Comparison of ENCODE assay signal across 2 cellular contexts in genomic region chr19:37954421-37954874, GRCh38.
TF ChIP-seq lines count a peak whose summit lies in the region.

No MANE protein-coding gene starts in this region.

TF ChIP-seq in WTC11, 78 proteins besides CTCF, POLR2A, EP300 and RAD21:
- TF ChIP-seq, protein P1, sequence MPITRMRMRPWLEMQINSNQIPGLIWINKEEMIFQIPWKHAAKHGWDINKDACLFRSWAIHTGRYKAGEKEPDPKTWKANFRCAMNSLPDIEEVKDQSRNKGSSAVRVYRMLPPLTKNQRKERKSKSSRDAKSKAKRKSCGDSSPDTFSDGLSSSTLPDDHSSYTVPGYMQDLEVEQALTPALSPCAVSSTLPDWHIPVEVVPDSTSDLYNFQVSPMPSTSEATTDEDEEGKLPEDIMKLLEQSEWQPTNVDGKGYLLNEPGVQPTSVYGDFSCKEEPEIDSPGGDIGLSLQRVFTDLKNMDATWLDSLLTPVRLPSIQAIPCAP (CRISPR knock-in tag; IDR thresholded peaks at IDR 0.05): no peak
- TF ChIP-seq, protein P2, sequence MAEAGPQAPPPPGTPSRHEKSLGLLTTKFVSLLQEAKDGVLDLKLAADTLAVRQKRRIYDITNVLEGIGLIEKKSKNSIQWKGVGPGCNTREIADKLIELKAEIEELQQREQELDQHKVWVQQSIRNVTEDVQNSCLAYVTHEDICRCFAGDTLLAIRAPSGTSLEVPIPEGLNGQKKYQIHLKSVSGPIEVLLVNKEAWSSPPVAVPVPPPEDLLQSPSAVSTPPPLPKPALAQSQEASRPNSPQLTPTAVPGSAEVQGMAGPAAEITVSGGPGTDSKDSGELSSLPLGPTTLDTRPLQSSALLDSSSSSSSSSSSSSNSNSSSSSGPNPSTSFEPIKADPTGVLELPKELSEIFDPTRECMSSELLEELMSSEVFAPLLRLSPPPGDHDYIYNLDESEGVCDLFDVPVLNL (CRISPR knock-in tag; IDR thresholded peaks at IDR 0.05; ENCODE audit: borderline replicate concordance, low read depth): no peak
- TF ChIP-seq HMGA2 (CRISPR knock-in tag; IDR thresholded peaks at IDR 0.05) (no peak), ESRRA (CRISPR knock-in tag; IDR thresholded peaks at IDR 0.05; ENCODE audit: borderline replicate concordance) (no peak), NR1H2 (CRISPR knock-in tag; IDR thresholded peaks at IDR 0.05) (no peak), TCF7 (CRISPR knock-in tag; IDR thresholded peaks at IDR 0.05; ENCODE audit: low read depth) (no peak), GABPB1 (CRISPR knock-in tag; IDR thresholded peaks at IDR 0.05) (no peak), IRF2 (CRISPR knock-in tag; IDR thresholded peaks at IDR 0.05; ENCODE audit: borderline replicate concordance, low read depth) (no peak), NR2C2 (CRISPR knock-in tag; IDR thresholded peaks at IDR 0.05) (no peak), ZNF263 (CRISPR knock-in tag; IDR thresholded peaks at IDR 0.05; ENCODE audit: low read depth) (no peak), ELF4 (CRISPR knock-in tag; IDR thresholded peaks at IDR 0.05; ENCODE audit: low read depth) (no peak)
- TF ChIP-seq, protein P3, sequence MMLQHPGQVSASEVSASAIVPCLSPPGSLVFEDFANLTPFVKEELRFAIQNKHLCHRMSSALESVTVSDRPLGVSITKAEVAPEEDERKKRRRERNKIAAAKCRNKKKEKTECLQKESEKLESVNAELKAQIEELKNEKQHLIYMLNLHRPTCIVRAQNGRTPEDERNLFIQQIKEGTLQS (CRISPR knock-in tag; conservative IDR thresholded peaks at IDR 0.05): no peak
- TF ChIP-seq, protein P4, sequence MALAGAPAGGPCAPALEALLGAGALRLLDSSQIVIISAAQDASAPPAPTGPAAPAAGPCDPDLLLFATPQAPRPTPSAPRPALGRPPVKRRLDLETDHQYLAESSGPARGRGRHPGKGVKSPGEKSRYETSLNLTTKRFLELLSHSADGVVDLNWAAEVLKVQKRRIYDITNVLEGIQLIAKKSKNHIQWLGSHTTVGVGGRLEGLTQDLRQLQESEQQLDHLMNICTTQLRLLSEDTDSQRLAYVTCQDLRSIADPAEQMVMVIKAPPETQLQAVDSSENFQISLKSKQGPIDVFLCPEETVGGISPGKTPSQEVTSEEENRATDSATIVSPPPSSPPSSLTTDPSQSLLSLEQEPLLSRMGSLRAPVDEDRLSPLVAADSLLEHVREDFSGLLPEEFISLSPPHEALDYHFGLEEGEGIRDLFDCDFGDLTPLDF (CRISPR knock-in tag; IDR thresholded peaks at IDR 0.05): no peak
- TF ChIP-seq, protein P5, sequence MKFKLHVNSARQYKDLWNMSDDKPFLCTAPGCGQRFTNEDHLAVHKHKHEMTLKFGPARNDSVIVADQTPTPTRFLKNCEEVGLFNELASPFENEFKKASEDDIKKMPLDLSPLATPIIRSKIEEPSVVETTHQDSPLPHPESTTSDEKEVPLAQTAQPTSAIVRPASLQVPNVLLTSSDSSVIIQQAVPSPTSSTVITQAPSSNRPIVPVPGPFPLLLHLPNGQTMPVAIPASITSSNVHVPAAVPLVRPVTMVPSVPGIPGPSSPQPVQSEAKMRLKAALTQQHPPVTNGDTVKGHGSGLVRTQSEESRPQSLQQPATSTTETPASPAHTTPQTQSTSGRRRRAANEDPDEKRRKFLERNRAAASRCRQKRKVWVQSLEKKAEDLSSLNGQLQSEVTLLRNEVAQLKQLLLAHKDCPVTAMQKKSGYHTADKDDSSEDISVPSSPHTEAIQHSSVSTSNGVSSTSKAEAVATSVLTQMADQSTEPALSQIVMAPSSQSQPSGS (CRISPR knock-in tag; IDR thresholded peaks at IDR 0.05; ENCODE audit: borderline replicate concordance, low read depth): no peak

TF ChIP-seq in HepG2, 621 proteins besides CTCF, POLR2A, EP300 and RAD21:
- TF ChIP-seq NR2F6 (IDR thresholded peaks at IDR 0.05) (no peak), NR2F6 (CRISPR knock-in tag; IDR thresholded peaks at IDR 0.05) (no peak), HOMEZ (CRISPR knock-in tag; IDR thresholded peaks at IDR 0.05; ENCODE audit: low read depth) (no peak), CENPT (CRISPR knock-in tag; IDR thresholded peaks at IDR 0.05; ENCODE audit: low read depth) (no peak), ZBTB43 (CRISPR knock-in tag; conservative IDR thresholded peaks at IDR 0.05) (no peak), ZSCAN22 (CRISPR knock-in tag; IDR thresholded peaks at IDR 0.05) (no peak), CBX5 (CRISPR knock-in tag; IDR thresholded peaks at IDR 0.05; ENCODE audit: borderline replicate concordance) (no peak), NCOA2 (CRISPR knock-in tag; IDR thresholded peaks at IDR 0.05) (no peak), RNF219 (CRISPR knock-in tag; IDR thresholded peaks at IDR 0.05) (no peak), NKX3-1 (CRISPR knock-in tag; IDR thresholded peaks at IDR 0.05) (no peak), BATF2 (CRISPR knock-in tag; IDR thresholded peaks at IDR 0.05) (no peak), ZBTB37 (CRISPR knock-in tag; IDR thresholded peaks at IDR 0.05) (no peak), ATF7-NPFF (CRISPR knock-in tag; IDR thresholded peaks at IDR 0.05; ENCODE audit: low read depth) (no peak), SUZ12 (IDR thresholded peaks at IDR 0.05; ENCODE audit: low read depth, low read length) (no peak), XBP1 (CRISPR knock-in tag; IDR thresholded peaks at IDR 0.05) (no peak), DNMT3B (CRISPR knock-in tag; conservative IDR thresholded peaks at IDR 0.05) (no peak), ZNF20 (CRISPR knock-in tag; IDR thresholded peaks at IDR 0.05) (no peak)
- TF ChIP-seq, protein P6, sequence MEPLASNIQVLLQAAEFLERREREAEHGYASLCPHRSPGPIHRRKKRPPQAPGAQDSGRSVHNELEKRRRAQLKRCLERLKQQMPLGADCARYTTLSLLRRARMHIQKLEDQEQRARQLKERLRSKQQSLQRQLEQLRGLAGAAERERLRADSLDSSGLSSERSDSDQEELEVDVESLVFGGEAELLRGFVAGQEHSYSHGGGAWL (CRISPR knock-in tag; IDR thresholded peaks at IDR 0.05): no peak
- TF ChIP-seq, protein P7, sequence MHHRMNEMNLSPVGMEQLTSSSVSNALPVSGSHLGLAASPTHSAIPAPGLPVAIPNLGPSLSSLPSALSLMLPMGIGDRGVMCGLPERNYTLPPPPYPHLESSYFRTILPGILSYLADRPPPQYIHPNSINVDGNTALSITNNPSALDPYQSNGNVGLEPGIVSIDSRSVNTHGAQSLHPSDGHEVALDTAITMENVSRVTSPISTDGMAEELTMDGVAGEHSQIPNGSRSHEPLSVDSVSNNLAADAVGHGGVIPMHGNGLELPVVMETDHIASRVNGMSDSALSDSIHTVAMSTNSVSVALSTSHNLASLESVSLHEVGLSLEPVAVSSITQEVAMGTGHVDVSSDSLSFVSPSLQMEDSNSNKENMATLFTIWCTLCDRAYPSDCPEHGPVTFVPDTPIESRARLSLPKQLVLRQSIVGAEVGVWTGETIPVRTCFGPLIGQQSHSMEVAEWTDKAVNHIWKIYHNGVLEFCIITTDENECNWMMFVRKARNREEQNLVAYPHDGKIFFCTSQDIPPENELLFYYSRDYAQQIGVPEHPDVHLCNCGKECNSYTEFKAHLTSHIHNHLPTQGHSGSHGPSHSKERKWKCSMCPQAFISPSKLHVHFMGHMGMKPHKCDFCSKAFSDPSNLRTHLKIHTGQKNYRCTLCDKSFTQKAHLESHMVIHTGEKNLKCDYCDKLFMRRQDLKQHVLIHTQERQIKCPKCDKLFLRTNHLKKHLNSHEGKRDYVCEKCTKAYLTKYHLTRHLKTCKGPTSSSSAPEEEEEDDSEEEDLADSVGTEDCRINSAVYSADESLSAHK (CRISPR knock-in tag; IDR thresholded peaks at IDR 0.05; ENCODE audit: borderline replicate concordance): no peak
